14 cellular contexts compared by ENCODE assay signal in the genomic region with DNA sequence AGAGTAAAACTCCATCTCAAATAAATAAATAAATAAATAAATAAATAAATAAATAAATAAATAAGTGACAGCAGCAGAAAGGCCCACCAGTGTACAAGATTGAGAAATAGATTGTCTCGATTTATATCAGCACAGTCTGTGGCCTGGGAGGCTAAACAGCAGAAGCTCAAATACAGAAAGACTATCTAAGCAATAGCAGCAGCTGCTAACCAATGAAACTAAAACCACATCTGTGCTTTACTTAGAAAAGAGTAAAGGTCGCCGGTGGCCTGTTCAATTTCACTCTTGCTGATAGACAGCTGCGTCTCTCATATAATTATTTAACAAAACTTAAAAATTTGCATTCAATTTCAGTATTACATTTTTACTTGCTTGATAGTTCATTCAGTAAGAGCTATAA.
DNase-seq lines count a peak whose midpoint lies in the region; ATAC-seq and TF ChIP-seq lines count a peak whose summit lies in the region.
"Had no signal": no experiment of that assay in that cellular context is flagged by ENCODE, and none has a peak within 500 bp of the region (broad histone marks: within the 10 kb centered on the region; RNA-seq: fewer than 3 reads in every experiment).

No MANE protein-coding gene starts in this region.

- 78 to 82% methylated on average over 4 of the region's 4 CpGs for WGBS in sigmoid colon, 2 donors
- no CpG with 5 or more reads among the region's 4 CpGs for WGBS in trophoblast cell (ENCODE audit: extremely low coverage, insufficient coverage, insufficient read length)

- no peak overlapping the region for H3K9ac ChIP-seq in trophoblast cell (ENCODE audit: low read length)

- H3K27ac ChIP-seq in tibial artery, result no peak overlapping the region
- no peak overlapping the region for H3K27ac ChIP-seq in sigmoid colon
- H3K27ac ChIP-seq in trophoblast cell (ENCODE audit: low read depth, low read length), result no peak overlapping the region

- no peak for DNase-seq in tibial artery
- no peak for DNase-seq in sigmoid colon
- DNase-seq in trophoblast cell, result no peak
- DNase-seq in NCI-H82 treated with DMSO at 0.1 percent for 48 hours (lab: John Stamatoyannopoulos, UW; ENCODE audit: unreplicated experiment), result no peak
- DNase-seq: activated naive CD4-positive, alpha-beta T cell treated with Interleukin-2 at 50 U/mL for 16 hours; effector memory CD4-positive, alpha-beta T cell; islet precursor cell; NCI-H1436 treated with DMSO at 0.1 percent for 48 hours; NCI-H748 treated with DMSO at 0.1 percent for 48 hours; stimulated activated naive CD4-positive, alpha-beta T cell had no signal

- ATAC-seq in GM18508 (IDR thresholded peaks at IDR 0.05; ENCODE audit: insufficient read depth, unreplicated experiment) (peak; percentile 95), GM19463 (IDR thresholded peaks at IDR 0.05; ENCODE audit: unreplicated experiment) (peak; percentile 99), HG02840 (IDR thresholded peaks at IDR 0.05; ENCODE audit: low FRiP score, unreplicated experiment) (peak; percentile 91), HG03460 (IDR thresholded peaks at IDR 0.05; ENCODE audit: unreplicated experiment) (peak; percentile 91)

- intact Hi-C loops in tibial artery (cut with DNase I; ENCODE audit: low total_unique reads) (no loop called here), sigmoid colon (cut with DNase I) (no loop called here)

- H3K36me3 ChIP-seq in tibial artery, result no peaks in the 10 kb centered on the region
- H3K36me3 ChIP-seq in sigmoid colon, result no peaks in the 10 kb centered on the region
- H3K36me3 ChIP-seq in trophoblast cell (ENCODE audit: control insufficient read depth in 1 of 2, insufficient read depth in 2 of 2, low read length in 2 of 2), result no peaks in the 10 kb centered on the region

- no peak overlapping the region for H2AFZ ChIP-seq in trophoblast cell (ENCODE audit: insufficient read depth, low read length, poor library complexity)

- H3K14ac ChIP-seq in trophoblast cell (ENCODE audit: low read length), result no peak overlapping the region

- H3K9me3 ChIP-seq in tibial artery, result no peaks in the 10 kb centered on the region
- H3K9me3 ChIP-seq in sigmoid colon, result no peaks in the 10 kb centered on the region
- H3K9me3 ChIP-seq in trophoblast cell (ENCODE audit: insufficient read depth, low read depth, low read length), result no peaks in the 10 kb centered on the region

- H3K27me3 ChIP-seq in tibial artery (no peaks in the 10 kb centered on the region), sigmoid colon (no peaks in the 10 kb centered on the region), trophoblast cell (ENCODE audit: insufficient read depth, low read length) (no peaks in the 10 kb centered on the region)

- H2BK12ac ChIP-seq in trophoblast cell (ENCODE audit: low read length), result no peak overlapping the region

- no peak for TF ChIP-seq EP300 in sigmoid colon (IDR thresholded peaks at IDR 0.05)

- TF ChIP-seq CTCF in tibial artery (IDR thresholded peaks at IDR 0.05) (no peak), sigmoid colon (IDR thresholded peaks at IDR 0.05) (no peak)

- no peak overlapping the region for H2AK5ac ChIP-seq in trophoblast cell (ENCODE audit: low read length)

- no peak overlapping the region for H3K23ac ChIP-seq in trophoblast cell (ENCODE audit: low read length)

- H3K4ac ChIP-seq in trophoblast cell (ENCODE audit: low read depth, low read length), result no peak overlapping the region

- TF ChIP-seq POLR2A in sigmoid colon (IDR thresholded peaks at IDR 0.05), result no peak

- H4K12ac ChIP-seq in trophoblast cell (ENCODE audit: low read depth, low read length), result no peak overlapping the region

- no peak overlapping the region for H2BK120ac ChIP-seq in trophoblast cell (ENCODE audit: insufficient read depth, low read length, poor library complexity)

- H3K4me3 ChIP-seq in tibial artery, result no peak overlapping the region
- H3K4me3 ChIP-seq in sigmoid colon, result no peak overlapping the region
- no peak overlapping the region for H3K4me3 ChIP-seq in trophoblast cell (ENCODE audit: low read depth, low read length)

- no peak overlapping the region for H4K91ac ChIP-seq in trophoblast cell (ENCODE audit: low read depth, low read length)

- H3K18ac ChIP-seq in trophoblast cell (ENCODE audit: low read length), result no peak overlapping the region

- no peak overlapping the region for H4K8ac ChIP-seq in trophoblast cell (ENCODE audit: low read depth, low read length)

- H3K4me1 ChIP-seq in tibial artery, result no peaks in the 10 kb centered on the region
- H3K4me1 ChIP-seq in sigmoid colon, result no peaks in the 10 kb centered on the region
- H3K4me1 ChIP-seq in trophoblast cell (ENCODE audit: control insufficient read depth in 1 of 2, insufficient read depth in 2 of 2, low read length in 2 of 2), result no peaks in the 10 kb centered on the region

- no peak overlapping the region for H3K4me2 ChIP-seq in trophoblast cell (ENCODE audit: low read length)

- no peak overlapping the region for H2BK5ac ChIP-seq in trophoblast cell (ENCODE audit: low read depth, low read length, poor library complexity)

- no peaks in the 10 kb centered on the region for H3K79me1 ChIP-seq in trophoblast cell (ENCODE audit: low read length)

- no peaks in the 10 kb centered on the region for H3K79me2 ChIP-seq in trophoblast cell (ENCODE audit: control insufficient read depth, insufficient read depth, low read length, poor library complexity)
